In genomic region chr4:155535802-155536454, GRCh38 we compare ENCODE assay signal across 19 cellular contexts.
"Had no signal": no experiment of that assay in that cellular context is flagged by ENCODE, and none has a peak within 500 bp of the region (broad histone marks: within the 10 kb centered on the region; RNA-seq: fewer than 3 reads in every experiment).

No MANE protein-coding gene starts in this region.

- H3K27ac ChIP-seq: adrenal gland, SJSA1 had no signal

- H3K4me1 ChIP-seq: adrenal gland, SJSA1 had no signal

- H3K27me3 ChIP-seq: adrenal gland, SJSA1 had no signal

- DNase-seq: activated CD4-positive, alpha-beta T cell treated with anti-CD3 and anti-CD28 coated beads for 4 hours; activated CD8-positive, alpha-beta memory T cell treated with anti-CD3 and anti-CD28 coated beads, Interleukin-2, amount 50 U/mL, for 4 hours; activated CD8-positive, alpha-beta T cell treated with anti-CD3 and anti-CD28 coated beads for 36 hours; activated gamma-delta T cell treated with Interleukin-2 at 50 U/mL for 16 hours; activated naive CD4-positive, alpha-beta T cell treated with anti-CD3 and anti-CD28 coated beads, Interleukin-2, amount 50 U/mL, for 16 hours; activated naive CD8-positive, alpha-beta T cell treated with anti-CD3 and anti-CD28 coated beads, Interleukin-2, amount 10 ng/mL, durations not matched to agents 7 days and 5 days; activated T-cell treated with anti-CD3 and anti-CD28 coated beads, Interleukin-2, amount 50 U/mL, for 72 hours; adrenal gland; anterior cingulate cortex; KBM-7; NCI-H1048; NCI-H146; NCI-H187 treated with DMSO at 0.1 percent for 48 hours; NCI-H2081 treated with DMSO at 0.1 percent for 48 hours; NCI-H446; NCI-H748 treated with DMSO at 0.1 percent for 48 hours; SHP77 had no signal

- H3K4me3 ChIP-seq: adrenal gland, SJSA1 had no signal

- H3K9me3 ChIP-seq: adrenal gland, SJSA1 had no signal

- H3K36me3 ChIP-seq: adrenal gland, SJSA1 had no signal

- ATAC-seq: activated CD4-positive, CD25-positive, alpha-beta regulatory T cell treated with anti-CD3 and anti-CD28 coated beads, Interleukin-2, amount 50 U/mL, for 24 hours; activated CD8-positive, alpha-beta T cell treated with anti-CD3 and anti-CD28 coated beads for 36 hours; activated T-cell treated with anti-CD3 and anti-CD28 coated beads, Interleukin-2, amount 50 U/mL, for 72 hours had no signal
